ENCODE assay signal across 1 cellular context in the genomic region with DNA sequence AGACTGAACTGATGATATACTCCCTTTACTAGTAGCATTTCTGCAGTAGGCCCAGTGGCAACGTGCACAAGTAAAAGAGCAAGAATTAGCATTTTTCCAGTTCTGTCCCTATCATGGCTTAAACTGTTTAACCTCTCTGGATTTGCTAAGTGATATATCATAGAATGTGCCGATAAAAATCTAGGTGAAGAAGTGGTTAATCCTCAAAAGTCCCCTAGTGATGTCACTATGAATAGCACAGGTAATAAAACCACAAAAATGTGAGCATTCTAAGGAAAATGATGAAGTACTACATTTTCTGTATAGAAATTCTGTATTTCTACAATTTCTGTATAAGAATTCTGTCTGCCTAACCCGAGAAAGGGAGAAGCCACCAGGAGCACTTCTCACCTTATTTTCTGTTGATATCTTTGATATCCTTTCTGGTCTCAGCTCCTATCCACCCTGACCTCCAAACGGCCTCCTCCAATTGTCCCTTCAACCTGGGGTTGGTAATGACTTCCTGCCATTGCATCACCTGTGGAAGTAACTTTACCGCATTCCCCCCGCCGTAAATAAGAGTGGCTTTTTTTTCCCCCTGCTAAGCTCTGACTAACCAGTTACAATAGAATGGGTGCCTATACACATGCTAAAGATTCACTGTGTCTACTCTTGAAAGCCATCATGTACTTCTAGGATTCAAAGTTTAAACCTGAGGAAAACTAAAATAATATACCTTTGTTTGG.
TF ChIP-seq lines count a peak whose summit lies in the region.

No MANE protein-coding gene starts in this region.

TF ChIP-seq in GM23338, 12 proteins besides CTCF, POLR2A, EP300 and RAD21 (continued from another document):
- TF ChIP-seq, protein P1, sequence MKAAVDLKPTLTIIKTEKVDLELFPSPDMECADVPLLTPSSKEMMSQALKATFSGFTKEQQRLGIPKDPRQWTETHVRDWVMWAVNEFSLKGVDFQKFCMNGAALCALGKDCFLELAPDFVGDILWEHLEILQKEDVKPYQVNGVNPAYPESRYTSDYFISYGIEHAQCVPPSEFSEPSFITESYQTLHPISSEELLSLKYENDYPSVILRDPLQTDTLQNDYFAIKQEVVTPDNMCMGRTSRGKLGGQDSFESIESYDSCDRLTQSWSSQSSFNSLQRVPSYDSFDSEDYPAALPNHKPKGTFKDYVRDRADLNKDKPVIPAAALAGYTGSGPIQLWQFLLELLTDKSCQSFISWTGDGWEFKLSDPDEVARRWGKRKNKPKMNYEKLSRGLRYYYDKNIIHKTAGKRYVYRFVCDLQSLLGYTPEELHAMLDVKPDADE (IDR thresholded peaks at IDR 0.05) = 0 out of 2 replicates have a peak, but pooled peaks have one; percentile 28
- TF ChIP-seq NANOG (IDR thresholded peaks at IDR 0.05; ENCODE audit: borderline replicate concordance) (0 out of 2 replicates have a peak, but pooled peaks have one; percentile 23), ZNF331 (CRISPR knock-in tag; IDR thresholded peaks at IDR 0.05; ENCODE audit: low read depth) (no peak), STAT1 (IDR thresholded peaks at IDR 0.05; ENCODE audit: unreplicated experiment) (no peak), ZNF462 (CRISPR knock-in tag; IDR thresholded peaks at IDR 0.05) (peak; percentile 81)
